ENCODE assay signal across 8 cellular contexts in the genomic region with DNA sequence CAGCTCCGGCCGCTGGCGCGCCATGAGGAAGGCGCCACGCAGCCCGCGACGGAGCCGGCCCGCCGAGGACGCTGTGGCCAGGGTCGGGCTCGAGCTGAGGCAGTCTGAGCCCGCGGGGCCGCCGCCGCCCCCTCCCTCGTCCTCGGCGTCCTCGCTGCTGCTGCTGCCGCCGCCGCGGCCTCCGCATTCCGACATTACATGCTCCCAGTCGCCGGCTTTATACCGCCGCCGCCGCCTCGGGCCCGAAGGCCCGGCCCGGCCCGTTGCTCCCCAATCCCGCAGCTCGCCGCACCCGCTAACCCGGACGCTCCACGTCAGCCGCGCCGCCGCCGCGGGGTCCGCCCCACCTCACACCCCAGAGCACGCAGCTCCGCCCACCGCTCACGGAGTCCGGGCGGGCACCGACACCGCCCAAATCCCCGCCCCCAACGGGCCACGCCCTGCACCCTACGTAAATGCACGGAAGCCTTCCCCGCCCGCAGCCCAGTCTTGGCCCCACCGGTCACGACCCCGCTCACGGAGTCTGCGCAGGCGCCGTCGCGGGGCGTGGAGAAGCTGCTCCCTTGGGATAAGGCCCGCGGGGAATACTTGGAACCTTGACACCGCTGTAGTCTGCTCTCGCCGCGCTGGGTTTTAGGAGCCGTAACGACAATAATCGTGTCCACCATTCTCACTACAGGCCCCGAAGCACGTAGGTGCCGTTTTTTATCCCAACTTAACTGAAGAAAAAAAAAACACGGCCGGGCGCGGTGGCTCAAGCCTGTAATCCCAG. TPM values are rescaled to one million over a fixed set of nuclear protein-coding genes. Genes with fewer than 3 reads are reported as not detected.
A peak's percentile ranks its signal among the peaks of the same experiment; 100 is the strongest.
DNase-seq lines count a peak whose midpoint lies in the region; ATAC-seq and TF ChIP-seq lines count a peak whose summit lies in the region.

A gene with protein sequence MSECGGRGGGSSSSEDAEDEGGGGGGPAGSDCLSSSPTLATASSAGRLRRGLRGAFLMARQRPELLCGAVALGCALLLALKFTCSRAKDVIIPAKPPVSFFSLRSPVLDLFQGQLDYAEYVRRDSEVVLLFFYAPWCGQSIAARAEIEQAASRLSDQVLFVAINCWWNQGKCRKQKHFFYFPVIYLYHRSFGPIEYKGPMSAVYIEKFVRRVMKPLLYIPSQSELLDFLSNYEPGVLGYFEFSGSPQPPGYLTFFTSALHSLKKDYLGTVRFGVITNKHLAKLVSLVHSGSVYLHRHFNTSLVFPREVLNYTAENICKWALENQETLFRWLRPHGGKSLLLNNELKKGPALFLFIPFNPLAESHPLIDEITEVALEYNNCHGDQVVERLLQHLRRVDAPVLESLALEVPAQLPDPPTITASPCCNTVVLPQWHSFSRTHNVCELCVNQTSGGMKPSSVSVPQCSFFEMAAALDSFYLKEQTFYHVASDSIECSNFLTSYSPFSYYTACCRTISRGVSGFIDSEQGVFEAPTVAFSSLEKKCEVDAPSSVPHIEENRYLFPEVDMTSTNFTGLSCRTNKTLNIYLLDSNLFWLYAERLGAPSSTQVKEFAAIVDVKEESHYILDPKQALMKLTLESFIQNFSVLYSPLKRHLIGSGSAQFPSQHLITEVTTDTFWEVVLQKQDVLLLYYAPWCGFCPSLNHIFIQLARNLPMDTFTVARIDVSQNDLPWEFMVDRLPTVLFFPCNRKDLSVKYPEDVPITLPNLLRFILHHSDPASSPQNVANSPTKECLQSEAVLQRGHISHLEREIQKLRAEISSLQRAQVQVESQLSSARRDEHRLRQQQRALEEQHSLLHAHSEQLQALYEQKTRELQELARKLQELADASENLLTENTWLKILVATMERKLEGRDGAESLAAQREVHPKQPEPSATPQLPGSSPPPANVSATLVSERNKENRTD (minus strand): TSS at position 322 of the 772 bp plus-strand sequence. CDS start 127 bp downstream, at position 195.

- no peak for TF ChIP-seq CTCF in CD8-positive, alpha-beta T cell (IDR thresholded peaks at IDR 0.05)

- no peaks in the 10 kb centered on the region for H3K27me3 Mint-ChIP-seq in CD8-positive, alpha-beta T cell (ENCODE audit: low read depth)

- peak within 1 kb of the TSS; percentile 79 for H3K27ac ChIP-seq in CD8-positive, alpha-beta T cell (ENCODE audit: low read depth, low read length)

- intact Hi-C loops in CD8-positive, alpha-beta T cell (cut with DNase I, micrococcal nuclease): loop anchor here (1.0 to 5.0 kb wide), 11 partner anchors 40 to 1060 kb away; a partner anchor contains a TSS

- H3K4me3 Mint-ChIP-seq in CD8-positive, alpha-beta T cell: peak within 1 kb of the TSS; percentile 95

- CTCF ChIA-PET in CD8-positive, alpha-beta T cell (lab: Charles Lee): interaction anchor here (1.1 to 2.1 kb wide), 5 partner anchors 28 to 347 kb away, joined by 3 to 10 read pairs (median 5); a partner anchor contains a TSS

- peaks cover 12% of the 10 kb centered on the region for H3K36me3 Mint-ChIP-seq in CD8-positive, alpha-beta T cell

- POLR2A ChIA-PET in CD8-positive, alpha-beta T cell (lab: Charles Lee): interaction anchor here (0.6 to 3.5 kb wide), 10 partner anchors 8 to 797 kb away, joined by 3 to 36 read pairs (median 3); a partner anchor contains a TSS

- no peaks in the 10 kb centered on the region for H3K36me3 ChIP-seq in CD8-positive, alpha-beta T cell (ENCODE audit: insufficient read depth, low read length)

- H3K9me3 ChIP-seq in CD8-positive, alpha-beta T cell (ENCODE audit: low read length): no peaks in the 10 kb centered on the region

- peaks cover 30% of the 10 kb centered on the region for H3K4me1 ChIP-seq in CD8-positive, alpha-beta T cell (ENCODE audit: insufficient read depth, low read length)

- no peaks in the 10 kb centered on the region for H3K27me3 ChIP-seq in CD8-positive, alpha-beta T cell (ENCODE audit: insufficient read depth, low read length)

- peak; percentile 96 for ATAC-seq in CD8-positive, alpha-beta T cell
- peak; percentile 86 for ATAC-seq in GM19467 (IDR thresholded peaks at IDR 0.05; ENCODE audit: unreplicated experiment)

- peak within 1 kb of the TSS; percentile 98 for H3K27ac Mint-ChIP-seq in CD8-positive, alpha-beta T cell

- H3K9me3 Mint-ChIP-seq in CD8-positive, alpha-beta T cell: no peaks in the 10 kb centered on the region

- H3K4me3 ChIP-seq in CD8-positive, alpha-beta T cell (ENCODE audit: low read depth, low read length): peak within 1 kb of the TSS; percentile 63

- H3K4me1 Mint-ChIP-seq in CD8-positive, alpha-beta T cell (ENCODE audit: low read depth): peaks cover 48% of the 10 kb centered on the region

- peak; percentile 99 to 100 (median 99) for DNase-seq in CD8-positive, alpha-beta T cell
- DNase-seq in HS-27A (ENCODE audit: low read depth) (peak; percentile 87), NK-92 (lab: John Stamatoyannopoulos, UW; ENCODE audit: unreplicated experiment) (peak; percentile 91), lung microvascular endothelial cell (ENCODE audit: low read depth in 2 of 2) (peak; percentile 98 to 99)
- peak; percentile 100 for DNase-seq in activated CD8-positive, alpha-beta memory T cell treated with anti-CD3 and anti-CD28 coated beads for 24 hours
- peak; percentile 98 for DNase-seq in effector CD8-positive, alpha-beta T cell (lab: John Stamatoyannopoulos, UW)
- DNase-seq in stimulated activated CD4-positive, alpha-beta T cell treated with anti-CD3 and anti-CD28 coated beads, TNF-alpha, amount 100 ng/mL, for 48 hours (ENCODE audit: low read depth in 3 of 3): peak; percentile 98 to 100 (median 99)

RNA-seq across cellular contexts. Expression of the gene that starts here (rescaled TPM):
- 100 to 1,000 TPM; 118 to 130 TPM for total RNA-seq in CD8-positive, alpha-beta T cell
- total RNA-seq in lung microvascular endothelial cell: 23.8 and 32.7 TPM in 2 replicates

Comparison
In these comparisons a context has a peak if more than half of its experiments do, and no peak if none do; other contexts are left out.
1. Peak in every context shown above with its lines: DNase-seq, ATAC-seq, H3K4me3 ChIP-seq and H3K27ac ChIP-seq.